In the genomic region with DNA sequence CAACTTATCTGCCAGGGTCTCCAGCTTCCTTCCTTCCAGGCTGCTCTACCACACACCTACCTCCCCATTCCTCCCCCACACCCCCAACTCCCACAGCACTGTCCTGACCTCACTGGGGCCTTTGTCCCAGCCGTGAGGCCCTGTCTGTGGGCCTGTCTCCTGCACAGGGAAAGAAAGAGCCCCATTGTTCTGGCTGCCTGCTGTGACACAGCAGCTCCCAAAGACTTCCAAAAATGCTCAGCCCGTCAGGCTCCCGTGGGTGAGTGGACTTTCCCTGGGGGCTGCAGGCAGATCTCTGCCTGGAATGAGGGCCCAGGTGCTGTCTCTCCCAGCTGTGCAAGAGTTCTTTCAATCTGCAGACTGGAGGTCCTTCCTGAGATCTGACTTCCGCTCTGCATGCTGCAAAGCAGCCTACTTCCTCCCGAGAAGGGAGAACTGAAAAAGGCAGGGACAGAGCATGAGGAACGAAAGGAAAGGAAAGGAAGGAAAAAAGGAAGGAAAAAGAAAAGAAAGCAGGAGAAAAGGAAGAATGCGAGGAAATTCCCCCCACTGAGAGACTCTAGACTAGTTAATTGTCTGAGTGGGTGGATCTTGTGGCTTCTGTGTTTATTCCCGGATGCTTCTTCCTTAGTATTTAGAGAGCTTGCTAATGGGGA, we compare ENCODE assay signal across 8 cellular contexts. TPM values are rescaled to one million over a fixed set of nuclear protein-coding genes. Genes with fewer than 3 reads are reported as not detected.
DNase-seq lines count a peak whose midpoint lies in the region; ATAC-seq and TF ChIP-seq lines count a peak whose summit lies in the region.

No MANE protein-coding gene starts in this region.

- no peak overlapping the region for H3K4me3 ChIP-seq in AG04450 (ENCODE audit: low read depth, low read length)
- H3K4me3 ChIP-seq in IMR-90 (ENCODE audit: insufficient read depth, low read depth, low read length): no peak overlapping the region
- no peak overlapping the region for H3K4me3 ChIP-seq in muscle layer of duodenum (ENCODE audit: low read depth in 1 of 2, low read length in 2 of 2)

- H4K20me1 ChIP-seq in IMR-90 (ENCODE audit: insufficient read depth, low read length): no peaks in the 10 kb centered on the region

- H3K14ac ChIP-seq in IMR-90 (replicated peaks; ENCODE audit: low read depth, low read length): peak overlapping the region; percentile 90

- TF ChIP-seq RAD21 in IMR-90 (IDR thresholded peaks at IDR 0.05; ENCODE audit: low read length): no peak

- peaks cover 5% of the 10 kb centered on the region for H3K27me3 ChIP-seq in AG04450 (ENCODE audit: control insufficient read depth, insufficient read depth, low read length)
- H3K27me3 ChIP-seq in IMR-90 (ENCODE audit: control insufficient read depth, insufficient read depth, low read length): peaks cover 3% of the 10 kb centered on the region; the same call in 1 of the 2 replicates
- peaks cover 2% of the 10 kb centered on the region for H3K27me3 ChIP-seq in muscle layer of duodenum (ENCODE audit: low read depth, low read length)

- in situ Hi-C loops in IMR-90 (cut with MboI; ENCODE audit: low sequenced_read_pairs): no loop called here

- peak overlapping the region; percentile 69 for H3K18ac ChIP-seq in IMR-90 (ENCODE audit: low read depth, low read length)

- peak overlapping the region; percentile 96 for H2BK120ac ChIP-seq in IMR-90 (ENCODE audit: low read depth, low read length)

- peak overlapping the region; percentile 63 for H3K56ac ChIP-seq in IMR-90 (ENCODE audit: extremely low read depth, insufficient read depth, low read length)

- intact Hi-C loops in IMR-90 (cut with micrococcal nuclease): no loop called here

- peak overlapping the region; percentile 94 for H2AK9ac ChIP-seq in IMR-90 (replicated peaks; ENCODE audit: low read depth, low read length, poor library complexity)

- peak overlapping the region; percentile 97 for H2BK20ac ChIP-seq in IMR-90 (ENCODE audit: low read depth, low read length)

- H3K27ac ChIP-seq in AG04450 (ENCODE audit: low read depth, low read length) (peak overlapping the region; percentile 86), IMR-90 (ENCODE audit: insufficient read depth, low read length) (peak overlapping the region; percentile 87), caudate nucleus (ENCODE audit: low read depth, low read length) (peak overlapping the region; percentile 60), muscle layer of duodenum (ENCODE audit: low read length) (peak overlapping the region; percentile 75)

- BruUV-seq in IMR-90 (replicated peaks; lab: Mats Ljungman, UMichigan): no TSS peak

- peak overlapping the region; percentile 87 for H4K91ac ChIP-seq in IMR-90 (ENCODE audit: insufficient read depth, low read depth, low read length)

- ATAC-seq in IMR-90 (ENCODE audit: low read depth) (no peak), GM18517 (IDR thresholded peaks at IDR 0.05; ENCODE audit: unreplicated experiment) (no peak)

- H3K9me3 ChIP-seq in AG04450 (ENCODE audit: control insufficient read depth, insufficient read depth, low read length) (no peaks in the 10 kb centered on the region; the same call in 1 of the 2 replicates), IMR-90 (ENCODE audit: control insufficient read depth, insufficient read depth, low read length) (no peaks in the 10 kb centered on the region), muscle layer of duodenum (ENCODE audit: control insufficient read depth in 1 of 2, low read length in 2 of 2) (no peaks in the 10 kb centered on the region)

- H2BK15ac ChIP-seq in IMR-90 (ENCODE audit: low read depth, low read length): peak overlapping the region; percentile 89

- H3K36me3 ChIP-seq in IMR-90 (ENCODE audit: control insufficient read depth, insufficient read depth, low read length) (no peaks in the 10 kb centered on the region), muscle layer of duodenum (ENCODE audit: control insufficient read depth in 1 of 2, insufficient read depth in 2 of 2, low read length in 2 of 2) (no peaks in the 10 kb centered on the region)

- TF ChIP-seq CTCF in AG04450 (IDR thresholded peaks at IDR 0.05; ENCODE audit: low read depth, low read length) (no peak), IMR-90 (conservative IDR thresholded peaks at IDR 0.05; ENCODE audit: low read depth, low read length) (no peak)

- TF ChIP-seq POLR2A in IMR-90 (IDR thresholded peaks at IDR 0.05; ENCODE audit: low read depth, low read length): no peak

- CTCF ChIA-PET in AG04450 (lab: Charles Lee) (interaction anchor here (0.7 to 7.5 kb wide), 11 partner anchors 12 to 276 kb away, joined by 3 to 204 read pairs (median 14); a partner anchor contains a TSS), IMR-90 (lab: Yijun Ruan, JAX) (interaction anchor here (1.0 to 2.3 kb wide), 6 partner anchors 12 to 64 kb away, joined by 3 to 11 read pairs (median 5); no protein-coding TSS in a partner anchor)

- peak overlapping the region; percentile 97 for H3K4ac ChIP-seq in IMR-90 (ENCODE audit: low read depth, low read length)

- peaks cover 25% of the 10 kb centered on the region for H3K9me1 ChIP-seq in IMR-90 (ENCODE audit: insufficient read depth, low read length)

- 0 out of 2 replicates have a peak overlapping the region, but pooled peaks have one; percentile 27 for H3K9ac ChIP-seq in IMR-90 (ENCODE audit: low read depth, low read length)

- peak overlapping the region; percentile 94; the same call in 1 of the 2 replicates for H2AK5ac ChIP-seq in IMR-90 (ENCODE audit: low read depth, low read length)

- peak overlapping the region; percentile 35 for H4K5ac ChIP-seq in IMR-90 (ENCODE audit: low read depth, low read length)

- dilution Hi-C loops in IMR-90 (cut with HindIII; ENCODE audit: low sequenced_read_pairs, unreplicated experiment): no loop called here

- H3K23ac ChIP-seq in IMR-90 (ENCODE audit: low read depth, low read length): peak overlapping the region; percentile 82

- DNase-seq in AG04450 (ENCODE audit: low read depth, low spot score) (no peak), IMR-90 (peak; percentile 60), caudate nucleus (lab: John Stamatoyannopoulos, UW) (peak in 56 of 61 donors; percentile 29 to 87 (median 64)), NCI-H748 treated with DMSO at 0.1 percent for 48 hours (lab: John Stamatoyannopoulos, UW) (no peak), iPS-NIHi11 (ENCODE audit: low spot score) (no peak)
- no peak for DNase-seq in activated CD4-positive, alpha-beta T cell treated with anti-CD3 and anti-CD28 coated beads for 48 hours

- peak overlapping the region; percentile 95 for H2BK5ac ChIP-seq in IMR-90 (ENCODE audit: low read depth, low read length, poor library complexity, severe bottlenecking)

- H3K4me2 ChIP-seq in IMR-90 (ENCODE audit: low read depth, low read length): peak overlapping the region; percentile 49

- POLR2A ChIA-PET in AG04450 (lab: Yijun Ruan, JAX): interaction anchor here (1.1 to 3.2 kb wide), 4 partner anchors 12 to 66 kb away, joined by 3 to 36 read pairs (median 5); a partner anchor contains a TSS
- POLR2A ChIA-PET in IMR-90 (lab: Charles Lee; ENCODE audit: unreplicated experiment): interaction anchor here (2.8 kb wide), 1 partner anchor 15 kb away, joined by 29 read pairs; a partner anchor contains a TSS

- peak overlapping the region; percentile 6 to 79 for H4K8ac ChIP-seq in IMR-90 (ENCODE audit: low read depth in 2 of 2, low read length in 2 of 2)

- H3K79me1 ChIP-seq in IMR-90 (ENCODE audit: low read depth in 1 of 2, low read length in 2 of 2): peaks cover 0 to 36% of the 10 kb centered on the region in 2 experiments; a peak in 2 of 4 replicates

- peak overlapping the region; percentile 90 for H2AFZ ChIP-seq in IMR-90 (replicated peaks; ENCODE audit: low read length, poor library complexity)

- no CpG with 5 or more reads among the region's 8 CpGs for whole genome bisulfite sequencing in IMR-90 (ENCODE audit: extremely low coverage in 2 of 2, insufficient read length in 1 of 2), 2 experiments

- H3K4me1 ChIP-seq in IMR-90 (ENCODE audit: control insufficient read depth, insufficient read depth, low read length) (peaks cover 55% of the 10 kb centered on the region), muscle layer of duodenum (ENCODE audit: control insufficient read depth in 1 of 2, insufficient read depth in 2 of 2, low read length in 2 of 2) (peaks cover 41 to 78% of the 10 kb centered on the region in 2 donors)

TF ChIP-seq in IMR-90, 13 proteins besides CTCF, POLR2A, EP300 and RAD21 (continues in another document):
- TF ChIP-seq NFE2L2 (IDR thresholded peaks at IDR 0.05; ENCODE audit: low read depth, low read length): no peak
- TF ChIP-seq, protein P1, sequence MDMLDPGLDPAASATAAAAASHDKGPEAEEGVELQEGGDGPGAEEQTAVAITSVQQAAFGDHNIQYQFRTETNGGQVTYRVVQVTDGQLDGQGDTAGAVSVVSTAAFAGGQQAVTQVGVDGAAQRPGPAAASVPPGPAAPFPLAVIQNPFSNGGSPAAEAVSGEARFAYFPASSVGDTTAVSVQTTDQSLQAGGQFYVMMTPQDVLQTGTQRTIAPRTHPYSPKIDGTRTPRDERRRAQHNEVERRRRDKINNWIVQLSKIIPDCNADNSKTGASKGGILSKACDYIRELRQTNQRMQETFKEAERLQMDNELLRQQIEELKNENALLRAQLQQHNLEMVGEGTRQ (IDR thresholded peaks at IDR 0.05; ENCODE audit: low read depth, low read length): no peak

RNA-seq across cellular contexts. Expression of a gene that starts 15.1 kb away (rescaled TPM):
- polyA plus RNA-seq in AG04450 (2011; rRNA removed): 15.7 and 19.2 TPM in 2 replicates
- polyA minus RNA-seq in AG04450 (2011; rRNA and poly(A)+ RNA removed): 18.7 and 20.4 TPM in 2 replicates
- total RNA-seq in IMR-90 (2012; rRNA removed): 40.1 and 46.1 TPM in 2 replicates
- polyA plus RNA-seq in IMR-90 (2012; rRNA removed): 25.3 and 26.7 TPM in 2 replicates
- polyA plus RNA-seq in IMR-90 (2012; cell fraction: cytosol; rRNA removed): 12.6 and 13.2 TPM in 2 replicates
- polyA plus RNA-seq in IMR-90 (2012; cell fraction: nucleus; rRNA removed; ENCODE audit: low replicate concordance): 30.6 and 35.9 TPM in 2 replicates

RNA-seq across cellular contexts. Expression of a gene that starts 20.1 kb away (rescaled TPM):
- 0.05 TPM in 1 of 2 replicates, not detected in the other for polyA plus RNA-seq in AG04450 (2011; rRNA removed)
- polyA minus RNA-seq in AG04450 (2011; rRNA and poly(A)+ RNA removed): not detected in 2 replicates
- not detected in 2 replicates for total RNA-seq in IMR-90 (2012; rRNA removed)
- polyA plus RNA-seq in IMR-90 (2012; rRNA removed): 0.07 TPM in 1 of 2 replicates, not detected in the other
- 0.04 and 0.11 TPM in 2 replicates for polyA plus RNA-seq in IMR-90 (2012; cell fraction: cytosol; rRNA removed)
- 0.05 TPM in 2 replicates for polyA plus RNA-seq in IMR-90 (2012; cell fraction: nucleus; rRNA removed; ENCODE audit: low replicate concordance)

RNA-seq across cellular contexts. Expression of a gene that starts 42.8 kb away (rescaled TPM):
- polyA plus RNA-seq in AG04450 (2011; rRNA removed) (not detected in 2 replicates), IMR-90 (2012; rRNA removed) (not detected in 2 replicates)
- not detected in 2 replicates for polyA minus RNA-seq in AG04450 (2011; rRNA and poly(A)+ RNA removed)
- total RNA-seq in IMR-90 (2012; rRNA removed): not detected in 2 replicates
- 0.35 TPM in 1 of 2 replicates, not detected in the other for polyA plus RNA-seq in IMR-90 (2012; cell fraction: cytosol; rRNA removed)
- polyA plus RNA-seq in IMR-90 (2012; cell fraction: nucleus; rRNA removed; ENCODE audit: low replicate concordance): 0.20 and 0.21 TPM in 2 replicates

RNA-seq across cellular contexts. Expression of a gene that starts 43.3 kb away (rescaled TPM):
- polyA plus RNA-seq in AG04450 (2011; rRNA removed) (12.8 and 15.5 TPM in 2 replicates), IMR-90 (2012; rRNA removed) (12.2 and 15.7 TPM in 2 replicates)
- 5.4 and 5.8 TPM in 2 replicates for polyA minus RNA-seq in AG04450 (2011; rRNA and poly(A)+ RNA removed)
- 6.1 and 6.3 TPM in 2 replicates for total RNA-seq in IMR-90 (2012; rRNA removed)
- polyA plus RNA-seq in IMR-90 (2012; cell fraction: cytosol; rRNA removed): 12.2 and 23.5 TPM in 2 replicates
- polyA plus RNA-seq in IMR-90 (2012; cell fraction: nucleus; rRNA removed; ENCODE audit: low replicate concordance): 6.7 and 8.7 TPM in 2 replicates

Comparison
In these comparisons a context has a peak if more than half of its experiments do, and no peak if none do; other contexts are left out.
1. DNase-seq: peak in IMR-90 (single experiment) and caudate nucleus (56 of 61); none in AG04450 (single experiment), NCI-H748 treated with DMSO at 0.1 percent for 48 hours (single experiment), iPS-NIHi11 (single experiment) and activated CD4-positive, alpha-beta T cell treated with anti-CD3 and anti-CD28 coated beads for 48 hours (single experiment).
2. Peak in every context shown above with its lines, with median percentiles within 50 percentile points of each other: H3K27ac ChIP-seq.